In the genomic region with DNA sequence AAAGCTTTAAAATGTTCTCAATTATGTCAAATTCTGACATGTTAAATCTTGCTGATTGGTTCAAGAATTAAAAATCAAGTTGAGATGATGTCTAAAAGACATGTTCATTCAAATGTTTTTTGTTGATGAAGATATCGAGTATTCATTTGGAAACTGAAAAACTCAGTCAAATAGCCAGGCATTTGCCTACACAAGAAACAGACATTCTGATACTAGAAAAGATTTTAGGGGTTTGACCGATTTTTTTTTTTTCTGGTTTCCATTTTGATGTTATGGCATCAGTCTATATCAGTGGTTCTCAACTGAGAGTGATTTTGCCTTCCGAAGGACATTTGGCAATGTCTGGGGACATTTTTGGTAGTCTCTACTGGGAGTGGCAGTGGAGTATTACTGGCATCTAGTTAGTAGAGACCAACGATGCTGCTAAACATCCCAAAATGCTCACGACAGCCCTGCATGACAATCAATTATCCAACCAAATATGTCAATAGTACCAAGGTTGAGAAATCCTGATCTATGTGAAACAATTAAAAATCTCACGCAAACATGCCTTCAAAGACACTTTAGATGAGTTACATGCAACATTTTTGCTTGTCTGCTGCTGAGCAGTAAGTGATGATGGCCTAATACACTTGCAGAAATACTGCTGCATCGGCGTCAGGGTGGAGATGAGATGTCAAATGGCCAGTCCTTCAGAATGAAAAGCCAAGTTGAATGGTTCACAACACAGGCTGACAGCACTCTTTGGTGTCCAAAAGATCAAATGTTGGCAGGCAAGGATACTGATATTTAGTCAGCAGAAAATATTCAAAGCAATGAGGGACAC, we compare ENCODE assay signal across 12 cellular contexts. TPM values are rescaled to one million over a fixed set of nuclear protein-coding genes. Genes with fewer than 3 reads are reported as not detected.
DNase-seq lines count a peak whose midpoint lies in the region; ATAC-seq, FAIRE-seq and TF ChIP-seq lines count a peak whose summit lies in the region.
"Had no signal": no experiment of that assay in that cellular context is flagged by ENCODE, and none has a peak within 500 bp of the region (broad histone marks: within the 10 kb centered on the region; RNA-seq: fewer than 3 reads in every experiment).

No MANE protein-coding gene starts in this region.

- no peak for TF ChIP-seq RAD21 in GM12878 (IDR thresholded peaks at IDR 0.05; ENCODE audit: insufficient read depth, low read depth, low read length)

- peak overlapping the region; percentile 95 for H3K4me2 ChIP-seq in GM12878 (ENCODE audit: control insufficient read depth, insufficient read depth)

- H2AFZ ChIP-seq in GM12878 (ENCODE audit: control insufficient read depth, low read depth, low read length) = no peak overlapping the region

- peaks cover 79% of the 10 kb centered on the region for H3K4me1 ChIP-seq in GM12878 (ENCODE audit: control insufficient read depth, insufficient read depth, low read length)
- H3K4me1 ChIP-seq: vagina had no signal

- no peaks in the 10 kb centered on the region for H3K27me3 ChIP-seq in GM12878 (replicated peaks in 1 of 2; ENCODE audit: control insufficient read depth in 2 of 2, insufficient read depth in 2 of 2, low read length in 1 of 2)
- H3K27me3 ChIP-seq: vagina had no signal

- SMC1A ChIA-PET in GM12878 (lab: Charles Lee; ENCODE audit: uncharacterized antibody, unreplicated experiment) = interaction anchor here (0.6 to 15.4 kb wide), 14 partner anchors 9 to 94 kb away, joined by 3 to 258 read pairs (median 4); a partner anchor contains a TSS

- RAD21 ChIA-PET in GM12878 (lab: Charles Lee; ENCODE audit: unreplicated experiment) = interaction anchor here (1.0 to 15.9 kb wide), 5 partner anchors 8 to 94 kb away, joined by 3 to 222 read pairs (median 5); a partner anchor contains a TSS

- H3K36me3 ChIP-seq in GM12878 (ENCODE audit: control insufficient read depth in 2 of 2, insufficient read depth in 2 of 2, low read length in 1 of 2) = peaks cover 0 to 9% of the 10 kb centered on the region in 2 experiments; a peak in 3 of 4 replicates
- H3K36me3 ChIP-seq: vagina had no signal

- H3K9ac ChIP-seq in GM12878 (ENCODE audit: control insufficient read depth, insufficient read depth, low read length) = peak overlapping the region; percentile 49

- peak overlapping the region; percentile 31; the same call in 1 of the 2 replicates for H3K4me3 ChIP-seq in GM12878
- H3K4me3 ChIP-seq: vagina had no signal

- CTCF ChIA-PET in GM12878 (lab: Yijun Ruan, JAX) = interaction anchor here (0.6 to 2.8 kb wide), 6 partner anchors 8 to 21 kb away, joined by 4 to 14 read pairs (median 7); a partner anchor contains a TSS

- peak in 1 of 2 experiments; percentile 48; a peak in 1 of 4 replicates for TF ChIP-seq EP300 in GM12878 (IDR thresholded peaks at IDR 0.05; ENCODE audit: borderline replicate concordance in 1 of 2, control insufficient read depth in 1 of 2, low read depth in 2 of 2, low read length in 2 of 2)

- in situ Hi-C loops in GM12878 (cut with MboI) = loop anchor here (25.0 kb wide), 1 partner anchor 1198 kb away; no protein-coding TSS in a partner anchor
- in situ Hi-C loops in G401 (cut with HindIII; ENCODE audit: low sequenced_read_pairs) = no loop called here

- ATAC-seq in GM18517 (IDR thresholded peaks at IDR 0.05; ENCODE audit: unreplicated experiment) (peak; percentile 58), HG03064 (IDR thresholded peaks at IDR 0.05; ENCODE audit: low read depth, unreplicated experiment) (peak; percentile 39), GM12878 (peak; percentile 73), Right ventricle myocardium superior (ENCODE audit: poor library complexity) (no peak)

- peak; percentile 42 for DNase-seq in GM20000 (ENCODE audit: low spot score)
- DNase-seq in GM12878 (ENCODE audit: low read depth, low spot score) = no peak
- DNase-seq in globus pallidus (ENCODE audit: low spot score) = no peak
- no peak for DNase-seq in DMS79 (lab: John Stamatoyannopoulos, UW)
- no peak for DNase-seq in G401 (ENCODE audit: low spot score)
- DNase-seq in Right ventricle myocardium superior = no peak
- DNase-seq: hippocampal formation, NCI-H2081, SW 1271 had no signal

- intact Hi-C loops in GM12878 (cut with micrococcal nuclease; ENCODE audit: unreplicated experiment) (loop anchor here (1.0 to 10.0 kb wide), 2 partner anchors 8 to 1196 kb away; no protein-coding TSS in a partner anchor), Right ventricle myocardium superior (cut with DNase I) (no loop called here)

- TF ChIP-seq CTCF in GM20000 (IDR thresholded peaks at IDR 0.05; ENCODE audit: extremely low read depth, missing control alignments) = no peak
- TF ChIP-seq CTCF in GM12878 (IDR thresholded peaks at IDR 0.05 in 2 of 3, conservative IDR thresholded peaks at IDR 0.05 in 1 of 3; ENCODE audit: control insufficient read depth in 2 of 3, extremely low read depth in 1 of 3, insufficient read depth in 1 of 3, low read depth in 3 of 3, low read length in 3 of 3) = no peak

- peaks cover 8% of the 10 kb centered on the region; the same call in 2 of the 3 replicates for H3K9me3 ChIP-seq in GM12878 (replicated peaks; ENCODE audit: control insufficient read depth, insufficient read depth, low read length)
- H3K9me3 ChIP-seq: vagina had no signal

- 4% methylated on average over 8 of the region's 8 CpGs for WGBS in GM12878 (ENCODE audit: insufficient coverage, insufficient replicate concordance, low lambda C conversion rate, missing lambda C conversion rate)

- H4K20me1 ChIP-seq in GM12878 (ENCODE audit: control insufficient read depth, insufficient read depth) = no peaks in the 10 kb centered on the region

- no peak for TF ChIP-seq POLR2A in GM12878 (IDR thresholded peaks at IDR 0.05; ENCODE audit: low read depth, low read length)

- POLR2A ChIA-PET in GM12878 (lab: Charles Lee) = interaction anchor here (0.8 to 3.0 kb wide), 8 partner anchors 8 to 109 kb away, joined by 3 to 16 read pairs (median 4); a partner anchor contains a TSS

- peak overlapping the region; percentile 94 for H3K27ac ChIP-seq in GM12878 (ENCODE audit: control insufficient read depth, insufficient read depth)
- H3K27ac ChIP-seq: vagina had no signal

- TSS peak; percentile 6 for BruUV-seq in GM12878 (replicated peaks; lab: Mats Ljungman, UMichigan)

- FAIRE-seq in GM12878 (lab: Jason Lieb, UNC) = no peak

- H3K79me2 ChIP-seq in GM12878 (ENCODE audit: control insufficient read depth, insufficient read depth, low read length) = peaks cover 98% of the 10 kb centered on the region

TF ChIP-seq in GM12878, 131 proteins besides CTCF, POLR2A, EP300 and RAD21 (continues in another document):
- TF ChIP-seq MYB (IDR thresholded peaks at IDR 0.05; ENCODE audit: borderline replicate concordance, low read depth, low read length) (no peak), BCL11A (IDR thresholded peaks at IDR 0.05; ENCODE audit: low read depth, low read length) (peak; percentile 53; the same call in 1 of the 2 replicates), HDAC2 (IDR thresholded peaks at IDR 0.05) (no peak), ESRRA (IDR thresholded peaks at IDR 0.05; ENCODE audit: low read length) (no peak), ZBED1 (IDR thresholded peaks at IDR 0.05; ENCODE audit: borderline replicate concordance) (no peak), KDM1A (IDR thresholded peaks at IDR 0.05; ENCODE audit: borderline replicate concordance) (no peak), TCF12 (IDR thresholded peaks at IDR 0.05; ENCODE audit: low read depth, low read length) (no peak), MXI1 (IDR thresholded peaks at IDR 0.05; ENCODE audit: low read depth, low read length) (no peak), TCF3 (IDR thresholded peaks at IDR 0.05; ENCODE audit: borderline replicate concordance, insufficient read depth, low read depth, low read length) (0 out of 2 replicates have a peak, but pooled peaks have one; percentile 23), ZZZ3 (IDR thresholded peaks at IDR 0.05; ENCODE audit: control insufficient read depth, insufficient read length, low read depth) (no peak), CBFB (IDR thresholded peaks at IDR 0.05; ENCODE audit: low read depth) (no peak)
- TF ChIP-seq, protein P1, sequence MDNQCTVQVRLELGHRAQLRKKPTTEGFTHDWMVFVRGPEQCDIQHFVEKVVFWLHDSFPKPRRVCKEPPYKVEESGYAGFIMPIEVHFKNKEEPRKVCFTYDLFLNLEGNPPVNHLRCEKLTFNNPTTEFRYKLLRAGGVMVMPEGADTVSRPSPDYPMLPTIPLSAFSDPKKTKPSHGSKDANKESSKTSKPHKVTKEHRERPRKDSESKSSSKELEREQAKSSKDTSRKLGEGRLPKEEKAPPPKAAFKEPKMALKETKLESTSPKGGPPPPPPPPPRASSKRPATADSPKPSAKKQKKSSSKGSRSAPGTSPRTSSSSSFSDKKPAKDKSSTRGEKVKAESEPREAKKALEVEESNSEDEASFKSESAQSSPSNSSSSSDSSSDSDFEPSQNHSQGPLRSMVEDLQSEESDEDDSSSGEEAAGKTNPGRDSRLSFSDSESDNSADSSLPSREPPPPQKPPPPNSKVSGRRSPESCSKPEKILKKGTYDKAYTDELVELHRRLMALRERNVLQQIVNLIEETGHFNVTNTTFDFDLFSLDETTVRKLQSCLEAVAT (IDR thresholded peaks at IDR 0.05) = no peak

RNA-seq across cellular contexts. Expression of a gene that starts 12.5 kb away (rescaled TPM):
- total RNA-seq in GM12878 (2013; cell fraction: nucleolus; rRNA removed) = 228 and 235 TPM in 2 replicates
- total RNA-seq in GM12878 (2014; rRNA removed) = 106 and 107 TPM in 2 replicates
- total RNA-seq in GM12878 (2014; rRNA removed; fragmentation: Illumina TruSeq; extraction: Trizol) = 88.8 and 91.2 TPM in 2 replicates
- 61.7 and 64.5 TPM in 2 replicates for total RNA-seq in GM12878 (2021)
- 104 TPM for polyA plus RNA-seq in GM12878 (2011; ENCODE audit: low read depth)
- polyA plus RNA-seq in GM12878 (2011; rRNA removed) = 42.2 and 46.6 TPM in 2 replicates
- 30.6 and 42.1 TPM in 2 replicates for polyA plus RNA-seq in GM12878 (2011; cell fraction: cytosol; rRNA removed)
- 41.1 and 62.6 TPM in 2 replicates for polyA plus RNA-seq in GM12878 (2011; cell fraction: nucleus; rRNA removed)
- polyA plus RNA-seq in GM12878 (2012) = 105 and 110 TPM in 2 replicates
- 72.9 and 79.7 TPM in 2 replicates for polyA plus RNA-seq in GM12878 (2014; fragmentation: Illumina TruSeq; extraction: Trizol)
- 10 to 100 TPM; 31.6 to 40.2 TPM for polyA plus RNA-seq in GM12878 (2014; fragmentation: Nextera tagmentation; extraction: Ambion mirVana)
- polyA plus RNA-seq in GM12878 (2014; rRNA removed) = 74.4 and 77.6 TPM in 2 replicates
- polyA plus RNA-seq in GM12878 (2016; fragmentation: Nextera tagmentation; extraction: Ambion mirVana) = 10 to 100 TPM; 64.4 to 65.1 TPM
- 51.7 and 81.6 TPM in 2 replicates for polyA minus RNA-seq in GM12878 (2011; rRNA and poly(A)+ RNA removed)
- polyA minus RNA-seq in GM12878 (2011; cell fraction: cytosol; rRNA and poly(A)+ RNA removed) = 16.2 and 16.8 TPM in 2 replicates
- 30.9 and 34.6 TPM in 2 replicates for polyA minus RNA-seq in GM12878 (2011; cell fraction: nucleus; rRNA and poly(A)+ RNA removed)
- total RNA-seq in G401 (2014; rRNA removed; shearing (Covaris generic)) = 2.7 and 5.4 TPM in 2 replicates
- total RNA-seq in Right ventricle myocardium superior = 53.1 TPM
